28 cellular contexts compared by ENCODE assay signal in the genomic region with DNA sequence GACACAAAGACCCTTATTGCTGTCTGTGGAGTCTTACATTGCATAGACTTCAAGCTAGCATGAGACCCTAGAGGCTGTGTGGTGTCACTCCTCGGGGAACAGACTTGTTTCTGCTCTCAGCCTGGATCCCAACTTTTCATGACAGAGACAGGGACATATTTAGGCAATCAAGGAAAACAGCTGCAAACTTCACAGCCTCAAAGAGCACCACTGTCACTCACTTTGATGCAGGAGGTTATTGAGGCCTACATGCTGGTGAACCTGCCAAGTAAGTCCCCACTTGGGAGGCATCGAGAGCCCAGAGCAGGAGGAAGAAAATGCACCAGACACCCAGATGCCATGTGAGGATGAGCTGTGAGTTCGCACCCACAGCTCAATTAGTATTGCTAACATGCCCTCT. TPM values are rescaled to one million over a fixed set of nuclear protein-coding genes. Genes with fewer than 3 reads are reported as not detected.
"Had no signal": no experiment of that assay in that cellular context is flagged by ENCODE, and none has a peak within 500 bp of the region (broad histone marks: within the 10 kb centered on the region; RNA-seq: fewer than 3 reads in every experiment).

No MANE protein-coding gene starts in this region.

- H3K4me1 Mint-ChIP-seq: stimulated activated effector memory CD8-positive, alpha-beta T cell treated with anti-CD3 and anti-CD28 coated beads, Interleukin-12 subunit alpha, Interleukin-12 subunit beta, amount 100 ng/mL, for 72 hours; stimulated activated memory B cell treated with anti-CD40 and anti-IgM and Interleukin-4, amounts not matched to agents 10 μg/mL and 1 μg/mL and 100 μg/mL, for 72 hours; stimulated activated naive CD8-positive, alpha-beta T cell treated with anti-CD3 and anti-CD28 coated beads, Interleukin-15, amount 100 ng/mL, for 72 hours had no signal

- H3K9me3 ChIP-seq: suprapubic skin, testis, thoracic aorta, thyroid gland, tibial artery, transverse colon, upper lobe of left lung, upper lobe of right lung, uterus, vagina had no signal

- H3K27me3 ChIP-seq: testis had no signal

- H3K36me3 ChIP-seq: stomach, suprapubic skin, thoracic aorta, thyroid gland, tibial artery, tibial nerve, transverse colon, upper lobe of left lung, upper lobe of right lung, uterus, vagina had no signal

- DNase-seq: stimulated activated CD4-positive, alpha-beta T cell treated with anti-CD3 and anti-CD28 coated beads, Interleukin-2, amount 100 ng/mL, for 48 hours; stimulated activated CD4-positive, alpha-beta T cell treated with anti-CD3 and anti-CD28 coated beads, Interleukin-4, amount 100 ng/mL, for 1 hour; stimulated activated CD4-positive, alpha-beta T cell treated with anti-CD3 and anti-CD28 coated beads, Interleukin-4, amount 100 ng/mL, for 24 hours; stimulated activated CD4-positive, alpha-beta T cell treated with anti-CD3 and anti-CD28 coated beads, Interleukin-4, amount 100 ng/mL, for 4 hours; stimulated activated CD8-positive, alpha-beta memory T cell treated with anti-CD3 and anti-CD28 coated beads, Interleukin-4, amount 100 ng/mL, for 48 hours; stimulated activated naive B cell treated with anti-CD40 and anti-IgM and Interleukin-4, amounts not matched to agents 10 μg/mL and 1 μg/mL and 100 μg/mL, for 72 hours; stimulated activated naive CD4-positive, alpha-beta T cell; stimulated activated naive CD4-positive, alpha-beta T cell treated with Interleukin-2 at 50 U/mL for 16 hours; stimulated activated naive CD8-positive, alpha-beta T cell treated with anti-CD3 and anti-CD28 coated beads, Interleukin-15, amount 100 ng/mL, for 72 hours; stimulated activated naive CD8-positive, alpha-beta T cell treated with anti-CD3 and anti-CD28 coated beads, Interleukin-15, Interleukin-2, amounts not matched to agents 100 U/mL and 50 U/mL, for 24 hours; stomach; substantia nigra; testis; thyroid gland; tibial artery; transverse colon; trophoblast cell; upper lobe of left lung; upper lobe of right lung; uterus had no signal

- H3K9me3 Mint-ChIP-seq: stimulated activated effector memory CD8-positive, alpha-beta T cell treated with anti-CD3 and anti-CD28 coated beads, Interleukin-12 subunit alpha, Interleukin-12 subunit beta, amount 100 ng/mL, for 72 hours; stimulated activated naive B cell treated with anti-CD40 and anti-IgM and Interleukin-4, amounts not matched to agents 10 μg/mL and 1 μg/mL and 100 μg/mL, for 72 hours; stimulated activated naive CD8-positive, alpha-beta T cell treated with anti-CD3 and anti-CD28 coated beads, Interleukin-15, amount 100 ng/mL, for 72 hours; stimulated activated naive CD8-positive, alpha-beta T cell treated with anti-CD3 and anti-CD28 coated beads, Interleukin-15, Interleukin-2, amounts not matched to agents 100 ng/mL and 50 ng/mL, for 24 hours; type B pancreatic cell had no signal

- H3K4me1 ChIP-seq: testis, tibial artery, tibial nerve, transverse colon, upper lobe of left lung, upper lobe of right lung, uterus, vagina had no signal

- H3K4me3 Mint-ChIP-seq: stimulated activated effector memory CD8-positive, alpha-beta T cell treated with anti-CD3 and anti-CD28 coated beads, Interleukin-12 subunit alpha, Interleukin-12 subunit beta, amount 100 ng/mL, for 72 hours; stimulated activated memory B cell treated with anti-CD40 and anti-IgM and Interleukin-4, amounts not matched to agents 10 μg/mL and 1 μg/mL and 100 μg/mL, for 72 hours; stimulated activated naive B cell treated with anti-CD40 and anti-IgM and Interleukin-4, amounts not matched to agents 10 μg/mL and 1 μg/mL and 100 μg/mL, for 72 hours; stimulated activated naive CD8-positive, alpha-beta T cell treated with anti-CD3 and anti-CD28 coated beads, Interleukin-15, amount 100 ng/mL, for 72 hours; stimulated activated naive CD8-positive, alpha-beta T cell treated with anti-CD3 and anti-CD28 coated beads, Interleukin-15, Interleukin-2, amounts not matched to agents 100 ng/mL and 50 ng/mL, for 24 hours; type B pancreatic cell had no signal

- H3K27ac Mint-ChIP-seq: stimulated activated effector memory CD8-positive, alpha-beta T cell treated with anti-CD3 and anti-CD28 coated beads, Interleukin-12 subunit alpha, Interleukin-12 subunit beta, amount 100 ng/mL, for 72 hours; stimulated activated memory B cell treated with anti-CD40 and anti-IgM and Interleukin-4, amounts not matched to agents 10 μg/mL and 1 μg/mL and 100 μg/mL, for 72 hours; stimulated activated naive B cell treated with anti-CD40 and anti-IgM and Interleukin-4, amounts not matched to agents 10 μg/mL and 1 μg/mL and 100 μg/mL, for 72 hours; stimulated activated naive CD8-positive, alpha-beta T cell treated with anti-CD3 and anti-CD28 coated beads, Interleukin-15, Interleukin-2, amounts not matched to agents 100 ng/mL and 50 ng/mL, for 24 hours; type B pancreatic cell had no signal

- H3K27ac ChIP-seq: stomach, suprapubic skin, testis, thoracic aorta, thyroid gland, tibial artery, tibial nerve, transverse colon, upper lobe of left lung, upper lobe of right lung, uterus, vagina had no signal

- H3K4me3 ChIP-seq: stomach, suprapubic skin, testis, thoracic aorta, thyroid gland, tibial artery, tibial nerve, transverse colon, upper lobe of left lung, upper lobe of right lung, uterus, vagina had no signal

- H3K36me3 Mint-ChIP-seq: stimulated activated effector memory CD8-positive, alpha-beta T cell treated with anti-CD3 and anti-CD28 coated beads, Interleukin-12 subunit alpha, Interleukin-12 subunit beta, amount 100 ng/mL, for 72 hours; stimulated activated memory B cell treated with anti-CD40 and anti-IgM and Interleukin-4, amounts not matched to agents 10 μg/mL and 1 μg/mL and 100 μg/mL, for 72 hours; stimulated activated naive B cell treated with anti-CD40 and anti-IgM and Interleukin-4, amounts not matched to agents 10 μg/mL and 1 μg/mL and 100 μg/mL, for 72 hours; type B pancreatic cell had no signal

RNA-seq across cellular contexts. Expression of a gene that starts 10.3 kb away (rescaled TPM):
- total RNA-seq: vagina had no signal
